ENCODE assay signal across 8 cellular contexts in the genomic region with DNA sequence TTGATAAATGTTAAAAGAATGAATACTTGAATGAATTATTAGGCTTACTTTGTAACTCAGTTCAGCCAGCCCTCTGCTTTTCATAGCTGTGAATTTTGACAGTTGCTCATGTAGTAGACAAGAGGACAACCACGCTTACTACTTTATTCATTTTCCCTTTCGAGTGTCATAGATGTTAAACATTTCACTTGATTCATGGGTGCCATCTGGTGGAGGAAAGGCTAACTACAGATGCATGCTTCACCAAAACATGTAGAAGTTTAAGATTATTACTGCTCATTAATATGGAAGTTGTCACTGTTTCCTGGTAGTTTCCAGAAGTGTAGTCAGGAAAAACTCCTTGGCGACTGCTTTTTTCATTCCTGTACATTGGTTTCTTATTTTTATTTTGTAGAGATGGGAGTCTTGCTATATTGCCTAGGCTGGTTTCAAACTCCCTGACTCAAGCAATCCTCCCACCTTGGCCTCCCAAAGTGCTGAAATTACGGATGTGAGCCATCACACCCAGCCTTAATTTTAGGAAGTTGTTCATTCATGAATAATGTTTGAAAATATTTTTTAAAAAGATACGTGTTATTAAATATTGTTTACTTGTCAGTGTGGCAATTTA.
DNase-seq lines count a peak whose midpoint lies in the region; ATAC-seq and TF ChIP-seq lines count a peak whose summit lies in the region.

No MANE protein-coding gene starts in this region.

- peaks cover 9% of the 10 kb centered on the region for H3K9me3 Mint-ChIP-seq in mesothelial cell of epicardium

- peak; percentile 63 for DNase-seq in ACHN
- peak; percentile 46 to 68 for DNase-seq in activated CD4-positive, alpha-beta T cell treated with anti-CD3 and anti-CD28 coated beads for 24 hours (ENCODE audit: low read depth in 2 of 2)
- DNase-seq in dermis blood vessel endothelial cell = peak; percentile 86
- DNase-seq in mesothelial cell of epicardium (ENCODE audit: low spot score in 2 of 2, unreplicated experiment in 2 of 2) = peak; percentile 25 to 78
- peak; percentile 53 for DNase-seq in stimulated activated CD8-positive, alpha-beta memory T cell treated with anti-CD3 and anti-CD28 coated beads, Interleukin-7, amount 100 ng/mL, for 24 hours (ENCODE audit: low read depth)
- no peak for DNase-seq in amniotic stem cell (lab: John Stamatoyannopoulos, UW)

- TF ChIP-seq CTCF in mesothelial cell of epicardium (IDR thresholded peaks at IDR 0.05; ENCODE audit: unreplicated experiment) = peak; percentile 79

- H3K27ac Mint-ChIP-seq in mesothelial cell of epicardium = no peak overlapping the region

- ATAC-seq in GM19328 (IDR thresholded peaks at IDR 0.05; ENCODE audit: unreplicated experiment) (peak; percentile 86), HG03432 (IDR thresholded peaks at IDR 0.05; ENCODE audit: unreplicated experiment) (peak; percentile 93)

- no peaks in the 10 kb centered on the region for H3K27me3 Mint-ChIP-seq in mesothelial cell of epicardium (ENCODE audit: low read depth)

- in situ Hi-C loops in ACHN (cut with HindIII; ENCODE audit: low pct_ligation_motif_present, low pct_unique_long_range_greater_than_20kb, low sequenced_read_pairs) = no loop called here

- H3K36me3 Mint-ChIP-seq in mesothelial cell of epicardium = peaks cover 11% of the 10 kb centered on the region

- peaks cover 8% of the 10 kb centered on the region for H3K4me1 Mint-ChIP-seq in mesothelial cell of epicardium

- no peak overlapping the region for H3K4me3 Mint-ChIP-seq in mesothelial cell of epicardium
